Comparison of ENCODE assay signal across 31 cellular contexts in genomic region chrX:133185938-133186337, GRCh38. TPM values are rescaled to one million over a fixed set of nuclear protein-coding genes. Genes with fewer than 3 reads are reported as not detected.
DNase-seq lines count a peak whose midpoint lies in the region; ATAC-seq and TF ChIP-seq lines count a peak whose summit lies in the region.
"Had no signal": no experiment of that assay in that cellular context is flagged by ENCODE, and none has a peak within 500 bp of the region (broad histone marks: within the 10 kb centered on the region; RNA-seq: fewer than 3 reads in every experiment).

No MANE protein-coding gene starts in this region.

- H3K4me3 ChIP-seq in hepatocyte = no peak overlapping the region
- H3K4me3 ChIP-seq: A549, GM23338, thyroid gland had no signal

- intact Hi-C loops in Calu3 (cut with micrococcal nuclease; ENCODE audit: unreplicated experiment) = no loop called here
- intact Hi-C loops in MCF 10A (cut with micrococcal nuclease) = no loop called here

- no peaks in the 10 kb centered on the region for H3K9me3 ChIP-seq in hepatocyte (ENCODE audit: low read depth)
- H3K9me3 ChIP-seq: A549, neutrophil, thyroid gland had no signal

- WGBS in hepatocyte (ENCODE audit: low lambda C conversion rate, missing lambda C conversion rate) = 59% methylated on average over 2 of the region's 2 CpGs

- DNase-seq in Calu3 (peak; percentile 59), LoVo (ENCODE audit: low spot score) (peak; percentile 38), MCF 10A (ENCODE audit: unreplicated experiment) (peak; percentile 72), hepatocyte (ENCODE audit: low spot score) (peak; percentile 16), NCI-H1417 treated with DMSO at 0.1 percent for 48 hours (lab: John Stamatoyannopoulos, UW) (no peak)
- no peak for DNase-seq in stimulated activated CD8-positive, alpha-beta memory T cell treated with anti-CD3 and anti-CD28 coated beads, Interleukin-4, amount 100 ng/mL, for 48 hours
- DNase-seq: activated CD4-positive, alpha-beta memory T cell treated with anti-CD3 and anti-CD28 coated beads, Interleukin-2, amount 10 ng/mL, durations not matched to agents 7 days and 5 days; activated CD4-positive, alpha-beta T cell treated with anti-CD3 and anti-CD28 coated beads for 1 hour; activated naive CD4-positive, alpha-beta T cell treated with anti-CD3 and anti-CD28 coated beads, Interleukin-2, amount 10 ng/mL, durations not matched to agents 7 days and 5 days; AML-193; CD4-positive, CD25-positive, alpha-beta regulatory T cell; effector CD4-positive, alpha-beta T cell; HFFc6; left ventricle myocardium superior; naive B cell; NCI-H1436; NCI-H446 treated with DMSO at 0.1 percent for 48 hours; stimulated activated CD4-positive, alpha-beta T cell treated with anti-CD3 and anti-CD28 coated beads, Interleukin-12 subunit alpha, Interleukin-12 subunit beta, amount 100 ng/mL, for 4 hours; stimulated activated CD4-positive, alpha-beta T cell treated with anti-CD3 and anti-CD28 coated beads, Interleukin-2, amount 100 ng/mL, for 48 hours; thyroid gland had no signal

- peak overlapping the region; percentile 10 for H3K27ac ChIP-seq in hepatocyte
- H3K27ac ChIP-seq: A549, neutrophil, thyroid gland had no signal

- no peaks in the 10 kb centered on the region for H3K27me3 Mint-ChIP-seq in Calu3 (ENCODE audit: unreplicated experiment)
- H3K27me3 Mint-ChIP-seq in MCF 10A (ENCODE audit: insufficient read depth, unreplicated experiment) = peaks cover 68% of the 10 kb centered on the region
- H3K27me3 Mint-ChIP-seq: activated CD4-positive, alpha-beta memory T cell treated with anti-CD3 and anti-CD28 coated beads, Interleukin-2, amount 10 ng/mL, durations not matched to agents 7 days and 5 days; activated naive CD4-positive, alpha-beta T cell treated with anti-CD3 and anti-CD28 coated beads, Interleukin-2, amount 10 ng/mL, durations not matched to agents 7 days and 5 days; activated T-helper 17 cell treated with anti-CD3 and anti-CD28 coated beads, Interleukin-2, amount 50 U/mL, for 72 hours; CD4-positive, CD25-positive, alpha-beta regulatory T cell had no signal

- H3K4me1 Mint-ChIP-seq in Calu3 (ENCODE audit: low read depth, unreplicated experiment) = peaks cover 34% of the 10 kb centered on the region
- H3K4me1 Mint-ChIP-seq in MCF 10A (ENCODE audit: insufficient read depth, unreplicated experiment) = no peaks in the 10 kb centered on the region
- H3K4me1 Mint-ChIP-seq: activated CD4-positive, alpha-beta memory T cell treated with anti-CD3 and anti-CD28 coated beads, Interleukin-2, amount 10 ng/mL, durations not matched to agents 7 days and 5 days; activated naive CD4-positive, alpha-beta T cell treated with anti-CD3 and anti-CD28 coated beads, Interleukin-2, amount 10 ng/mL, durations not matched to agents 7 days and 5 days; activated T-helper 17 cell treated with anti-CD3 and anti-CD28 coated beads, Interleukin-2, amount 50 U/mL, for 72 hours; CD4-positive, CD25-positive, alpha-beta regulatory T cell; naive B cell had no signal

- no TSS peak for BruUV-seq in Calu3 (replicated peaks; lab: Mats Ljungman, UMichigan)
- no TSS peak for BruUV-seq in MCF 10A (replicated peaks; lab: Mats Ljungman, UMichigan)

- H3K4me3 Mint-ChIP-seq in Calu3 (ENCODE audit: low read depth, unreplicated experiment) = peak overlapping the region; percentile 7
- no peak overlapping the region for H3K4me3 Mint-ChIP-seq in MCF 10A (ENCODE audit: unreplicated experiment)
- H3K4me3 Mint-ChIP-seq: activated CD4-positive, alpha-beta memory T cell treated with anti-CD3 and anti-CD28 coated beads, Interleukin-2, amount 10 ng/mL, durations not matched to agents 7 days and 5 days; activated naive CD4-positive, alpha-beta T cell treated with anti-CD3 and anti-CD28 coated beads, Interleukin-2, amount 10 ng/mL, durations not matched to agents 7 days and 5 days; activated T-helper 17 cell treated with anti-CD3 and anti-CD28 coated beads, Interleukin-2, amount 50 U/mL, for 72 hours; GM23338; HFFc6; naive B cell had no signal

- no peak overlapping the region for H2AFZ ChIP-seq in hepatocyte

- H3K36me3 ChIP-seq in hepatocyte (replicated peaks; ENCODE audit: insufficient read depth, low read depth) = no peaks in the 10 kb centered on the region
- H3K36me3 ChIP-seq: neutrophil, thyroid gland had no signal

- H3K36me3 Mint-ChIP-seq in Calu3 (ENCODE audit: insufficient read depth, unreplicated experiment) (peaks cover 5% of the 10 kb centered on the region), MCF 10A (ENCODE audit: insufficient read depth, unreplicated experiment) (no peaks in the 10 kb centered on the region)
- H3K36me3 Mint-ChIP-seq: activated naive CD4-positive, alpha-beta T cell treated with anti-CD3 and anti-CD28 coated beads, Interleukin-2, amount 10 ng/mL, durations not matched to agents 7 days and 5 days; CD4-positive, CD25-positive, alpha-beta regulatory T cell; naive B cell had no signal

- POLR2A ChIA-PET in MCF 10A (lab: Yijun Ruan, JAX) = interaction anchor here (0.5 kb wide), 1 partner anchor 460 kb away, joined by 4 read pairs; no protein-coding TSS in a partner anchor

- H3K9me3 Mint-ChIP-seq in Calu3 (ENCODE audit: low read depth, unreplicated experiment) (no peaks in the 10 kb centered on the region), MCF 10A (ENCODE audit: unreplicated experiment) (no peaks in the 10 kb centered on the region)
- H3K9me3 Mint-ChIP-seq: activated CD4-positive, alpha-beta memory T cell treated with anti-CD3 and anti-CD28 coated beads, Interleukin-2, amount 10 ng/mL, durations not matched to agents 7 days and 5 days; activated naive CD4-positive, alpha-beta T cell treated with anti-CD3 and anti-CD28 coated beads, Interleukin-2, amount 10 ng/mL, durations not matched to agents 7 days and 5 days; activated T-helper 17 cell treated with anti-CD3 and anti-CD28 coated beads, Interleukin-2, amount 50 U/mL, for 72 hours; CD4-positive, CD25-positive, alpha-beta regulatory T cell; GM23338 had no signal

- no peaks in the 10 kb centered on the region for H3K79me2 ChIP-seq in hepatocyte

- no peaks in the 10 kb centered on the region for H4K20me1 ChIP-seq in hepatocyte (ENCODE audit: insufficient read depth, poor library complexity, severe bottlenecking)

- CTCF ChIA-PET in Calu3 (lab: Charles Lee) (no interaction called here), MCF 10A (lab: Yijun Ruan, JAX) (interaction anchor here (1.2 to 1.4 kb wide), 2 partner anchors 14 to 139 kb away, joined by 3 to 4 read pairs; no protein-coding TSS in a partner anchor)

- peaks cover 6% of the 10 kb centered on the region for H3K4me1 ChIP-seq in hepatocyte (ENCODE audit: insufficient read depth)
- H3K4me1 ChIP-seq: A549, thyroid gland had no signal

- no peaks in the 10 kb centered on the region for H3K27me3 ChIP-seq in hepatocyte
- H3K27me3 ChIP-seq: neutrophil, thyroid gland had no signal

- ATAC-seq in HG03520 (IDR thresholded peaks at IDR 0.05; ENCODE audit: unreplicated experiment) (no peak), GM19023 (IDR thresholded peaks at IDR 0.05; ENCODE audit: unreplicated experiment) (no peak)
- ATAC-seq: A549; activated T-helper 17 cell treated with anti-CD3 and anti-CD28 coated beads, Interleukin-2, amount 50 U/mL, for 72 hours; GM23338; left ventricle myocardium superior; Right ventricle myocardium inferior; sciatic nerve had no signal

- TF ChIP-seq CTCF in Calu3 (IDR thresholded peaks at IDR 0.05; ENCODE audit: unreplicated experiment) (no peak), MCF 10A (IDR thresholded peaks at IDR 0.05; ENCODE audit: unreplicated experiment) (no peak), hepatocyte (IDR thresholded peaks at IDR 0.05; ENCODE audit: poor library complexity) (no peak)

- H3K4me2 ChIP-seq in hepatocyte = no peak overlapping the region
- H3K4me2 ChIP-seq: A549, GM23338 had no signal

- peak overlapping the region; percentile 67 for H3K27ac Mint-ChIP-seq in Calu3 (ENCODE audit: unreplicated experiment)
- H3K27ac Mint-ChIP-seq in MCF 10A (ENCODE audit: low read depth, unreplicated experiment) = no peak overlapping the region
- H3K27ac Mint-ChIP-seq: activated CD4-positive, alpha-beta memory T cell treated with anti-CD3 and anti-CD28 coated beads, Interleukin-2, amount 10 ng/mL, durations not matched to agents 7 days and 5 days; activated naive CD4-positive, alpha-beta T cell treated with anti-CD3 and anti-CD28 coated beads, Interleukin-2, amount 10 ng/mL, durations not matched to agents 7 days and 5 days; activated T-helper 17 cell treated with anti-CD3 and anti-CD28 coated beads, Interleukin-2, amount 50 U/mL, for 72 hours; CD4-positive, CD25-positive, alpha-beta regulatory T cell; GM23338; HFFc6; naive B cell had no signal

- H3K9me2 ChIP-seq in hepatocyte (replicated peaks; ENCODE audit: insufficient read depth) = no peaks in the 10 kb centered on the region

RNA-seq across cellular contexts. Expression of gene TFDP3, which starts 32.2 kb away (rescaled TPM):
- total RNA-seq in Calu3 (2022) = not detected in 2 replicates
- total RNA-seq in MCF 10A (2022) = not detected in 2 replicates
- not detected in 2 replicates for total RNA-seq in hepatocyte
- polyA plus RNA-seq in hepatocyte = not detected in 2 replicates
- total RNA-seq: activated CD4-positive, alpha-beta memory T cell treated with anti-CD3 and anti-CD28 coated beads, Interleukin-2, amount 10 ng/mL, durations not matched to agents 7 days and 5 days; activated T-helper 17 cell treated with anti-CD3 and anti-CD28 coated beads, Interleukin-2, amount 50 U/mL, for 72 hours; CD4-positive, CD25-positive, alpha-beta regulatory T cell; epithelial cell of proximal tubule; GM23338; HFFc6; left ventricle myocardium superior; OCI-LY7; posterior vena cava; Right ventricle myocardium inferior; sciatic nerve; thyroid gland had no signal
- polyA plus RNA-seq: A549; CD4-positive, CD25-positive, alpha-beta regulatory T cell; GM23338 had no signal

Comparison
In these comparisons a context has a peak if more than half of its experiments do, and no peak if none do; other contexts are left out.
1. DNase-seq: peak in Calu3 (single experiment), LoVo (single experiment), MCF 10A (single experiment) and hepatocyte (single experiment); none in NCI-H1417 treated with DMSO at 0.1 percent for 48 hours (single experiment) and stimulated activated CD8-positive, alpha-beta memory T cell treated with anti-CD3 and anti-CD28 coated beads, Interleukin-4, amount 100 ng/mL, for 48 hours (single experiment).